17 cellular contexts compared by ENCODE assay signal in genomic region chr16:27595993-27596392, GRCh38.
"Had no signal": no experiment of that assay in that cellular context is flagged by ENCODE, and none has a peak within 500 bp of the region (broad histone marks: within the 10 kb centered on the region; RNA-seq: fewer than 3 reads in every experiment).

No MANE protein-coding gene starts in this region.

- H3K9me3 Mint-ChIP-seq: activated CD4-positive, alpha-beta memory T cell treated with anti-CD3 and anti-CD28 coated beads for 36 hours; effector memory CD8-positive, alpha-beta T cell had no signal

- H3K4me3 Mint-ChIP-seq: activated CD4-positive, alpha-beta memory T cell treated with anti-CD3 and anti-CD28 coated beads for 36 hours; activated naive CD8-positive, alpha-beta T cell; effector memory CD8-positive, alpha-beta T cell had no signal

- H3K27me3 Mint-ChIP-seq: activated CD4-positive, alpha-beta memory T cell treated with anti-CD3 and anti-CD28 coated beads for 36 hours; activated naive CD8-positive, alpha-beta T cell; effector memory CD8-positive, alpha-beta T cell had no signal

- H3K27ac ChIP-seq: epithelial cell of prostate, parathyroid adenoma, stomach, thoracic aorta had no signal

- ATAC-seq: effector memory CD8-positive, alpha-beta T cell; left colon had no signal

- DNase-seq: activated CD4-positive, alpha-beta memory T cell treated with anti-CD3 and anti-CD28 coated beads for 36 hours; activated gamma-delta T cell; activated T-cell treated with anti-CD3 and anti-CD28 coated beads, Interleukin-2, amount 50 U/mL, for 48 hours; aorta; caudate nucleus; effector memory CD8-positive, alpha-beta T cell; hippocampal formation; left colon; retina; stimulated activated CD4-positive, alpha-beta T cell treated with anti-CD3 and anti-CD28 coated beads, Interleukin-4, amount 100 ng/mL, for 4 hours; stomach; SW 1271; T-helper 9 cell had no signal

- H3K27me3 ChIP-seq: stomach had no signal

- H3K4me3 ChIP-seq: stomach, thoracic aorta had no signal

- H3K4me1 ChIP-seq: parathyroid adenoma had no signal

- H3K36me3 ChIP-seq: thoracic aorta had no signal

- H3K9me3 ChIP-seq: stomach, thoracic aorta had no signal

- H3K27ac Mint-ChIP-seq: activated CD4-positive, alpha-beta memory T cell treated with anti-CD3 and anti-CD28 coated beads for 36 hours; activated naive CD8-positive, alpha-beta T cell had no signal
